In genomic region chr2:127400897-127401756, GRCh38 we compare ENCODE assay signal across 1 cellular context.
TF ChIP-seq lines count a peak whose summit lies in the region.

No MANE protein-coding gene starts in this region.

TF ChIP-seq in HEK293, 187 proteins besides CTCF, POLR2A, EP300 and RAD21 (continued from another document):
- TF ChIP-seq, protein P1, sequence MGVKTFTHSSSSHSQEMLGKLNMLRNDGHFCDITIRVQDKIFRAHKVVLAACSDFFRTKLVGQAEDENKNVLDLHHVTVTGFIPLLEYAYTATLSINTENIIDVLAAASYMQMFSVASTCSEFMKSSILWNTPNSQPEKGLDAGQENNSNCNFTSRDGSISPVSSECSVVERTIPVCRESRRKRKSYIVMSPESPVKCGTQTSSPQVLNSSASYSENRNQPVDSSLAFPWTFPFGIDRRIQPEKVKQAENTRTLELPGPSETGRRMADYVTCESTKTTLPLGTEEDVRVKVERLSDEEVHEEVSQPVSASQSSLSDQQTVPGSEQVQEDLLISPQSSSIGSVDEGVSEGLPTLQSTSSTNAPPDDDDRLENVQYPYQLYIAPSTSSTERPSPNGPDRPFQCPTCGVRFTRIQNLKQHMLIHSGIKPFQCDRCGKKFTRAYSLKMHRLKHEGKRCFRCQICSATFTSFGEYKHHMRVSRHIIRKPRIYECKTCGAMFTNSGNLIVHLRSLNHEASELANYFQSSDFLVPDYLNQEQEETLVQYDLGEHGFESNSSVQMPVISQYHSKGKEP (tag by site-specific recombination; IDR thresholded peaks at IDR 0.05) = no peak
- no peak for TF ChIP-seq PRDM1 (tag by site-specific recombination; IDR thresholded peaks at IDR 0.05)
- TF ChIP-seq ZNF366 (tag by site-specific recombination; conservative IDR thresholded peaks at IDR 0.05) = 0 out of 2 replicates have a peak, but pooled peaks have one; percentile 43
- TF ChIP-seq SP7 (tag by site-specific recombination; IDR thresholded peaks at IDR 0.05) = peak; percentile 42
- no peak for TF ChIP-seq MEIS1 (CRISPR knock-in tag; IDR thresholded peaks at IDR 0.05; ENCODE audit: borderline replicate concordance)
- peak; percentile 25; the same call in 1 of the 2 replicates for TF ChIP-seq KLF8 (tag by site-specific recombination; IDR thresholded peaks at IDR 0.05)
